In genomic region chr6:14026831-14027539, GRCh38 we compare ENCODE assay signal across 16 cellular contexts.
A peak's percentile ranks its signal among the peaks of the same experiment; 100 is the strongest.
DNase-seq lines count a peak whose midpoint lies in the region; ATAC-seq and TF ChIP-seq lines count a peak whose summit lies in the region.
"Had no signal": no experiment of that assay in that cellular context is flagged by ENCODE, and none has a peak within 500 bp of the region (broad histone marks: within the 10 kb centered on the region; RNA-seq: fewer than 3 reads in every experiment).

No MANE protein-coding gene starts in this region.

- no peaks in the 10 kb centered on the region for H3K36me3 Mint-ChIP-seq in chondrocyte (ENCODE audit: low read depth)
- H3K36me3 Mint-ChIP-seq: mesothelial cell of epicardium had no signal

- H3K9ac ChIP-seq in DND-41 (ENCODE audit: low read depth, low read length) = no peak overlapping the region

- no peak for TF ChIP-seq CTCF in DND-41 (IDR thresholded peaks at IDR 0.05; ENCODE audit: borderline replicate concordance, extremely low read depth, low read length, poor library complexity, severe bottlenecking)
- TF ChIP-seq CTCF in chondrocyte (IDR thresholded peaks at IDR 0.05) = no peak

- peaks cover 16% of the 10 kb centered on the region for H3K4me1 Mint-ChIP-seq in chondrocyte (ENCODE audit: low read depth)
- H3K4me1 Mint-ChIP-seq: mesothelial cell of epicardium had no signal

- no peak overlapping the region for H3K4me3 Mint-ChIP-seq in chondrocyte (ENCODE audit: unreplicated experiment)
- H3K4me3 Mint-ChIP-seq: CD4-positive, alpha-beta T cell; mesothelial cell of epicardium had no signal

- no peaks in the 10 kb centered on the region for H3K4me1 ChIP-seq in DND-41 (ENCODE audit: insufficient read depth, low read length)
- H3K4me1 ChIP-seq: gastroesophageal sphincter, Peyer's patch had no signal

- H3K4me2 ChIP-seq in DND-41 (ENCODE audit: insufficient read depth, low read length) = no peak overlapping the region

- H3K27me3 Mint-ChIP-seq in chondrocyte (ENCODE audit: low read depth) = no peaks in the 10 kb centered on the region

- no peak overlapping the region for H3K4me3 ChIP-seq in DND-41 (ENCODE audit: low read depth in 1 of 2, low read length in 2 of 2)
- H3K4me3 ChIP-seq: gastroesophageal sphincter, ovary, Peyer's patch had no signal

- no peak overlapping the region for H3K27ac ChIP-seq in DND-41 (ENCODE audit: low read length)
- H3K27ac ChIP-seq: gastroesophageal sphincter, ovary, Peyer's patch had no signal

- no peak overlapping the region for H2AFZ ChIP-seq in DND-41 (ENCODE audit: low read depth, low read length)

- no peaks in the 10 kb centered on the region for H3K79me2 ChIP-seq in DND-41 (ENCODE audit: insufficient read depth, low read length)

- TF ChIP-seq POLR2A in erythroblast (IDR thresholded peaks at IDR 0.05; ENCODE audit: low read length) = no peak

- no peaks in the 10 kb centered on the region for H3K36me3 ChIP-seq in DND-41 (ENCODE audit: insufficient read depth, low read length)
- H3K36me3 ChIP-seq: gastroesophageal sphincter, ovary, Peyer's patch had no signal

- no peaks in the 10 kb centered on the region for H4K20me1 ChIP-seq in DND-41 (ENCODE audit: insufficient read depth, low read length)

- no peaks in the 10 kb centered on the region for H3K9me3 Mint-ChIP-seq in chondrocyte (ENCODE audit: low read depth)
- H3K9me3 Mint-ChIP-seq: CD4-positive, alpha-beta T cell had no signal

- peaks cover 28% of the 10 kb centered on the region for H3K27me3 ChIP-seq in DND-41 (ENCODE audit: insufficient read depth, low read length, poor library complexity)
- H3K27me3 ChIP-seq: ovary, Peyer's patch had no signal

- ATAC-seq in DND-41 (ENCODE audit: insufficient read depth, low read depth) = 0 out of 3 replicates have a peak, but pooled peaks have one; percentile 27
- ATAC-seq in GM21360 (IDR thresholded peaks at IDR 0.05; ENCODE audit: unreplicated experiment) = no peak
- ATAC-seq: gastroesophageal sphincter had no signal

- H3K9me3 ChIP-seq in DND-41 (ENCODE audit: insufficient read depth, low read length, severe bottlenecking) = no peaks in the 10 kb centered on the region
- H3K9me3 ChIP-seq: gastroesophageal sphincter, ovary, Peyer's patch had no signal

- DNase-seq in DND-41 = no peak
- peak; percentile 32 for DNase-seq in NCI-H2171 (lab: John Stamatoyannopoulos, UW)
- DNase-seq in chondrocyte (ENCODE audit: low spot score) = no peak
- DNase-seq in occipital lobe (lab: John Stamatoyannopoulos, UW) = peak; percentile 52
- DNase-seq in erythroblast (lab: John Stamatoyannopoulos, UW) = no peak
- DNase-seq in HPDE6-E6E7 (ENCODE audit: extremely low spot score) = no peak
- no peak for DNase-seq in kidney tubule cell (ENCODE audit: low spot score)
- DNase-seq: activated naive CD4-positive, alpha-beta T cell; CD4-positive, alpha-beta T cell; NCI-H1417 treated with DMSO at 0.1 percent for 48 hours; NCI-H524 treated with DMSO at 0.1 percent for 48 hours; ovary; Peyer's patch had no signal

- peak overlapping the region; percentile 89 for H3K27ac Mint-ChIP-seq in chondrocyte (ENCODE audit: unreplicated experiment)
- H3K27ac Mint-ChIP-seq: CD4-positive, alpha-beta T cell; mesothelial cell of epicardium had no signal

Comparison
In these comparisons a context has a peak if more than half of its experiments do, and no peak if none do; other contexts are left out.
1. DNase-seq: peak in NCI-H2171 (single experiment) and occipital lobe (single experiment); none in DND-41 (single experiment), chondrocyte (single experiment), erythroblast (0 of 2), HPDE6-E6E7 (single experiment) and kidney tubule cell (single experiment).